9 cellular contexts compared by ENCODE assay signal in genomic region chr3:158794936-158795518, GRCh38. TPM values are rescaled to one million over a fixed set of nuclear protein-coding genes. Genes with fewer than 3 reads are reported as not detected.
A peak's percentile ranks its signal among the peaks of the same experiment; 100 is the strongest.
DNase-seq lines count a peak whose midpoint lies in the region; ATAC-seq and TF ChIP-seq lines count a peak whose summit lies in the region.
"Had no signal": no experiment of that assay in that cellular context is flagged by ENCODE, and none has a peak within 500 bp of the region (broad histone marks: within the 10 kb centered on the region; RNA-seq: fewer than 3 reads in every experiment).

No MANE protein-coding gene starts in this region.

- no peaks in the 10 kb centered on the region for H4K20me1 ChIP-seq in DOHH2 (ENCODE audit: control insufficient read depth, insufficient read depth, low read depth, low read length)

- H3K36me3 ChIP-seq in DOHH2 (ENCODE audit: control insufficient read depth, low read length): no peaks in the 10 kb centered on the region

- ATAC-seq in GM21515 (IDR thresholded peaks at IDR 0.05; ENCODE audit: unreplicated experiment): peak; percentile 63
- ATAC-seq in WTC11: peak; percentile 86
- ATAC-seq in GM21528 (IDR thresholded peaks at IDR 0.05; ENCODE audit: low FRiP score, unreplicated experiment): no peak

- no peaks in the 10 kb centered on the region for H3K9me3 ChIP-seq in DOHH2 (ENCODE audit: control insufficient read depth, insufficient read depth, low read length)

- TF ChIP-seq CTCF in DOHH2 (IDR thresholded peaks at IDR 0.05; ENCODE audit: low read depth, low read length, poor library complexity, severe bottlenecking): peak; percentile 76
- TF ChIP-seq CTCF in WTC11 (IDR thresholded peaks at IDR 0.05): peak; percentile 55; the same call in 1 of the 2 replicates

- H3K27me3 ChIP-seq in DOHH2 (ENCODE audit: control insufficient read depth, low read length): peaks cover 7% of the 10 kb centered on the region

- H3K4me2 ChIP-seq in DOHH2 (ENCODE audit: low read length): no peak overlapping the region

- CTCF ChIA-PET in WTC11 (lab: Charles Lee): interaction anchor here (0.6 to 1.6 kb wide), 14 partner anchors 17 to 465 kb away, joined by 3 to 16 read pairs (median 4); no protein-coding TSS in a partner anchor

- POLR2A ChIA-PET in WTC11 (lab: Charles Lee): no interaction called here

- no peaks in the 10 kb centered on the region for H3K9me2 ChIP-seq in DOHH2 (replicated peaks; ENCODE audit: control insufficient read depth, low read length)

- peaks cover 7% of the 10 kb centered on the region for H3K4me1 ChIP-seq in DOHH2 (ENCODE audit: control insufficient read depth, low read length)

- H3K4me3 Mint-ChIP-seq in WTC11: no peak overlapping the region

- H3K79me2 ChIP-seq in DOHH2 (ENCODE audit: control insufficient read depth, low read length): no peaks in the 10 kb centered on the region

- no peak overlapping the region for H3K4me3 ChIP-seq in DOHH2 (ENCODE audit: low read length)

- H3K27ac Mint-ChIP-seq in WTC11: no peak overlapping the region
- H3K27ac Mint-ChIP-seq: naive B cell had no signal

- H3K4me1 Mint-ChIP-seq in WTC11: no peaks in the 10 kb centered on the region; the same call in 1 of the 2 replicates

- H3K27me3 Mint-ChIP-seq in WTC11 (ENCODE audit: low read depth): peaks cover 24% of the 10 kb centered on the region

- no peak overlapping the region for H3K27ac ChIP-seq in DOHH2 (ENCODE audit: low read depth, low read length)

- DNase-seq in M059J (ENCODE audit: low read depth) (peak; percentile 45), WTC11 (ENCODE audit: low spot score) (no peak), iris pigment epithelial cell (ENCODE audit: low read depth) (peak; percentile 79), T-helper 9 cell (no peak)
- DNase-seq in stimulated activated CD8-positive, alpha-beta memory T cell treated with anti-CD3 and anti-CD28 coated beads, Interleukin-4, amount 100 ng/mL, for 48 hours: no peak
- DNase-seq: naive B cell had no signal

- no peaks in the 10 kb centered on the region for H3K36me3 Mint-ChIP-seq in WTC11
- H3K36me3 Mint-ChIP-seq: naive B cell had no signal

- no peaks in the 10 kb centered on the region for H3K9me3 Mint-ChIP-seq in WTC11

- H3F3A ChIP-seq in DOHH2 (ENCODE audit: control insufficient read depth, insufficient read depth): no peaks in the 10 kb centered on the region

TF ChIP-seq in WTC11, 78 proteins besides CTCF, POLR2A, EP300 and RAD21:
- TF ChIP-seq NR3C1 (CRISPR knock-in tag; conservative IDR thresholded peaks at IDR 0.05; ENCODE audit: low read depth) (no peak), SOX15 (CRISPR knock-in tag; IDR thresholded peaks at IDR 0.05) (no peak), IRF1 (CRISPR knock-in tag; IDR thresholded peaks at IDR 0.05) (no peak), FOXP1 (CRISPR knock-in tag; IDR thresholded peaks at IDR 0.05; ENCODE audit: borderline replicate concordance) (no peak), NFE2L1 (CRISPR knock-in tag; IDR thresholded peaks at IDR 0.05) (no peak)

RNA-seq across cellular contexts. Expression of gene MFSD1, which starts 6.8 kb away (rescaled TPM):
- total RNA-seq in M059J (2014; rRNA removed; shearing (Covaris generic)): 139 and 180 TPM in 2 replicates
- 6.6 to 8.2 TPM (median 6.7 TPM) in 3 replicates for total RNA-seq in WTC11 (2021)

Comparison
In these comparisons a context has a peak if more than half of its experiments do, and no peak if none do; other contexts are left out.
1. DNase-seq: peak in M059J (single experiment) and iris pigment epithelial cell (single experiment); none in WTC11 (single experiment), T-helper 9 cell (single experiment) and stimulated activated CD8-positive, alpha-beta memory T cell treated with anti-CD3 and anti-CD28 coated beads, Interleukin-4, amount 100 ng/mL, for 48 hours (single experiment).
2. RNA of gene MFSD1, which starts 6.8 kb away (total RNA-seq): 139 to 180 TPM in M059J; 6.6 to 8.2 TPM in WTC11; every median in the first group is over 10 times any median in the second.